20 cellular contexts compared by ENCODE assay signal in genomic region chr16:16012144-16012543, GRCh38.
"Had no signal": no experiment of that assay in that cellular context is flagged by ENCODE, and none has a peak within 500 bp of the region (broad histone marks: within the 10 kb centered on the region; RNA-seq: fewer than 3 reads in every experiment).

No MANE protein-coding gene starts in this region.

- DNase-seq: effector memory CD8-positive, alpha-beta T cell; foreskin keratinocyte; heart left ventricle; hippocampal formation; mammary epithelial cell; mucosa of descending colon; naive thymus-derived CD8-positive, alpha-beta T cell; ovary; right cardiac atrium; stimulated activated CD4-positive, alpha-beta T cell treated with anti-CD3 and anti-CD28 coated beads, Interleukin-2, amount 100 ng/mL, for 48 hours; stimulated activated naive CD4-positive, alpha-beta T cell treated with Interleukin-2 at 50 U/mL for 16 hours; tibial artery; upper lobe of left lung; uterus had no signal

- H3K4me3 Mint-ChIP-seq: dendritic cell treated with granulocyte-macrophage colony-stimulating factor and Interleukin-4, amounts not matched to agents 40 ng/mL and 50 ng/mL, for 4 days; effector memory CD8-positive, alpha-beta T cell; naive thymus-derived CD8-positive, alpha-beta T cell had no signal

- H3K4me2 ChIP-seq: smooth muscle cell had no signal

- H3K4me3 ChIP-seq: heart left ventricle, mucosa of descending colon, ovary, smooth muscle cell, suprapubic skin, tibial artery, upper lobe of left lung, uterus had no signal

- H3K9me3 Mint-ChIP-seq: dendritic cell treated with granulocyte-macrophage colony-stimulating factor and Interleukin-4, amounts not matched to agents 40 ng/mL and 50 ng/mL, for 4 days; effector memory CD8-positive, alpha-beta T cell; naive thymus-derived CD8-positive, alpha-beta T cell had no signal

- H3K27me3 ChIP-seq: foreskin keratinocyte, heart left ventricle, ovary, suprapubic skin, tibial artery, upper lobe of left lung, uterus had no signal

- H3K27me3 Mint-ChIP-seq: dendritic cell treated with granulocyte-macrophage colony-stimulating factor and Interleukin-4, amounts not matched to agents 40 ng/mL and 50 ng/mL, for 4 days; effector memory CD8-positive, alpha-beta T cell; naive thymus-derived CD8-positive, alpha-beta T cell had no signal

- FAIRE-seq: islet of Langerhans had no signal

- H3K27ac Mint-ChIP-seq: dendritic cell treated with granulocyte-macrophage colony-stimulating factor and Interleukin-4, amounts not matched to agents 40 ng/mL and 50 ng/mL, for 4 days; effector memory CD8-positive, alpha-beta T cell had no signal

- H3K9me3 ChIP-seq: heart left ventricle, mucosa of descending colon, ovary, suprapubic skin, tibial artery, upper lobe of left lung, uterus had no signal

- ATAC-seq: effector memory CD8-positive, alpha-beta T cell; foreskin keratinocyte; heart left ventricle; left lobe of liver; mucosa of descending colon; naive thymus-derived CD8-positive, alpha-beta T cell; right cardiac atrium had no signal

- H3K27ac ChIP-seq: epithelial cell of prostate, foreskin keratinocyte, heart left ventricle, ovary, suprapubic skin, tibial artery, upper lobe of left lung, uterus had no signal

- H3K36me3 ChIP-seq: ovary, uterus had no signal

- H3K4me1 ChIP-seq: foreskin keratinocyte, uterus had no signal
